ENCODE assay signal across 20 cellular contexts in the genomic region with DNA sequence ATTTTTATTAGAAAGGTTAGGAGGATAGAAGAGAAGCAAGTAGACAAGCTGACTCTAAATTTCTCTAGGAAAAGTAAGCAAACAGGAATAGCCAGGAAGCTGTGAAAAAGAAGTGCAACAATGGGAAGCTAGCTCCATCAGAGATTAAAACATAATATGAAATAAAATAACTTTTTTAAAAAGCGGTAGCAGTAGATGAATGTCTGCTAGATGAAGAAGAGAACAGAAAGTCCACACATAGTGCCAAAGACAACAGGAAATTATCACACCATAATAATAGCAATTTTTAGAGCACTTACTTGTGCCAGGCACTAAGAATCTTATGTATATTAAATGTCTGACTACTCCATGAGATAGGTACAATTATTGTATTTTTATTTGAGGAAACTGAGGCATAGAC.
"Had no signal": no experiment of that assay in that cellular context is flagged by ENCODE, and none has a peak within 500 bp of the region (broad histone marks: within the 10 kb centered on the region; RNA-seq: fewer than 3 reads in every experiment).

No MANE protein-coding gene starts in this region.

- H3K36me3 ChIP-seq: ascending aorta, left ventricle myocardium inferior, neural progenitor cell, right atrium auricular region had no signal

- H3K4me1 Mint-ChIP-seq: brain, endodermal cell, neural progenitor cell had no signal

- ATAC-seq: activated CD8-positive, alpha-beta T cell treated with anti-CD3 and anti-CD28 coated beads, Interleukin-2, amount 10 ng/mL, durations not matched to agents 7 days and 5 days had no signal

- H3K4me3 ChIP-seq: ascending aorta, esophagus squamous epithelium, left ventricle myocardium inferior, lung, neural progenitor cell, right atrium auricular region, spleen, tibial nerve had no signal

- DNase-seq: activated effector memory CD4-positive, alpha-beta T cell treated with Interleukin-2 at 50 U/mL for 16 hours; esophagus squamous epithelium; islet precursor cell; left ventricle myocardium inferior; occipital lobe; spleen had no signal

- H3K27me3 ChIP-seq: ascending aorta, esophagus squamous epithelium, neural progenitor cell, right atrium auricular region, spleen, tibial nerve had no signal

- H3K27ac Mint-ChIP-seq: activated CD4-positive, alpha-beta T cell treated with anti-CD3 and anti-CD28 coated beads for 36 hours; activated CD8-positive, alpha-beta memory T cell treated with anti-CD3 and anti-CD28 coated beads, Interleukin-2, amount 10 ng/mL, durations not matched to agents 7 days and 5 days; activated CD8-positive, alpha-beta T cell treated with anti-CD3 and anti-CD28 coated beads, Interleukin-2, amount 10 ng/mL, durations not matched to agents 7 days and 5 days; activated naive CD4-positive, alpha-beta T cell treated with anti-CD3 and anti-CD28 coated beads for 36 hours; brain; endodermal cell; neural progenitor cell; T-helper 2 cell treated with Interferon-gamma antibody and Interleukin-4, amounts not matched to agents 5 μg/mL and 100 μg/mL, for 36 hours had no signal

- H3K27me3 Mint-ChIP-seq: activated CD4-positive, alpha-beta T cell treated with anti-CD3 and anti-CD28 coated beads for 36 hours; activated CD8-positive, alpha-beta memory T cell treated with anti-CD3 and anti-CD28 coated beads, Interleukin-2, amount 10 ng/mL, durations not matched to agents 7 days and 5 days; activated naive CD8-positive, alpha-beta T cell treated with anti-CD3 and anti-CD28 coated beads for 36 hours; brain; T-cell had no signal

- H3K27ac ChIP-seq: ascending aorta, esophagus squamous epithelium, left ventricle myocardium inferior, neural progenitor cell, right atrium auricular region, spleen, tibial nerve had no signal

- H3K9me3 ChIP-seq: ascending aorta, right atrium auricular region had no signal

- H3K4me3 Mint-ChIP-seq: activated CD4-positive, alpha-beta T cell treated with anti-CD3 and anti-CD28 coated beads for 36 hours; activated CD8-positive, alpha-beta memory T cell treated with anti-CD3 and anti-CD28 coated beads, Interleukin-2, amount 10 ng/mL, durations not matched to agents 7 days and 5 days; activated CD8-positive, alpha-beta T cell treated with anti-CD3 and anti-CD28 coated beads, Interleukin-2, amount 10 ng/mL, durations not matched to agents 7 days and 5 days; activated naive CD4-positive, alpha-beta T cell treated with anti-CD3 and anti-CD28 coated beads for 36 hours; activated naive CD8-positive, alpha-beta T cell treated with anti-CD3 and anti-CD28 coated beads for 36 hours; brain; endodermal cell; neural progenitor cell; T-cell; T-helper 2 cell treated with Interferon-gamma antibody and Interleukin-4, amounts not matched to agents 5 μg/mL and 100 μg/mL, for 36 hours had no signal
